17 cellular contexts compared by ENCODE assay signal in genomic region chrX:37824491-37825224, GRCh38. TPM values are rescaled to one million over a fixed set of nuclear protein-coding genes. Genes with fewer than 3 reads are reported as not detected.
DNase-seq lines count a peak whose midpoint lies in the region; ATAC-seq, FAIRE-seq and TF ChIP-seq lines count a peak whose summit lies in the region.
"Had no signal": no experiment of that assay in that cellular context is flagged by ENCODE, and none has a peak within 500 bp of the region (broad histone marks: within the 10 kb centered on the region; RNA-seq: fewer than 3 reads in every experiment).

No MANE protein-coding gene starts in this region.

- H4K20me1 ChIP-seq in OCI-LY3 (ENCODE audit: insufficient read depth, low read length) = no peaks in the 10 kb centered on the region

- peak overlapping the region; percentile 25; the same call in 1 of the 2 replicates for H3K27ac ChIP-seq in OCI-LY3 (ENCODE audit: low read length)
- H3K27ac ChIP-seq: hepatocyte, tibial artery had no signal

- no peak for TF ChIP-seq POLR2A in GM12892 (IDR thresholded peaks at IDR 0.05; ENCODE audit: low read depth, low read length)

- H3K4me3 ChIP-seq in OCI-LY3 (ENCODE audit: low read length) = no peak overlapping the region
- H3K4me3 ChIP-seq in BE2C (ENCODE audit: low read depth, low read length) = no peak overlapping the region
- H3K4me3 ChIP-seq: hepatocyte, tibial artery had no signal

- peak overlapping the region; percentile 52 for H3K9ac ChIP-seq in OCI-LY3 (ENCODE audit: low read length)

- H3K27me3 ChIP-seq in OCI-LY3 (ENCODE audit: low read depth, low read length) = no peaks in the 10 kb centered on the region
- H3K27me3 ChIP-seq in BE2C = no peaks in the 10 kb centered on the region
- H3K27me3 ChIP-seq: hepatocyte, tibial artery had no signal

- H3K27ac Mint-ChIP-seq in memory B cell = peak overlapping the region; percentile 56
- H3K27ac Mint-ChIP-seq: CD8-positive, alpha-beta memory T cell; HFFc6 had no signal

- H3K36me3 ChIP-seq in OCI-LY3 (replicated peaks; ENCODE audit: low read depth, low read length) (no peaks in the 10 kb centered on the region), BE2C (no peaks in the 10 kb centered on the region)
- H3K36me3 ChIP-seq: tibial artery had no signal

- DNase-seq in NCI-H2029 (lab: John Stamatoyannopoulos, UW) (peak; percentile 4), NCI-H2029 treated with DMSO at 0.1 percent for 48 hours (lab: John Stamatoyannopoulos, UW) (no peak), GM12892 (ENCODE audit: insufficient read length) (no peak), memory B cell (ENCODE audit: low spot score in 2 of 2) (no peak), BE2C (no peak), cerebellar nuclear complex (lab: John Stamatoyannopoulos, UW) (no peak), activated gamma-delta T cell treated with Interleukin-2 at 50 U/mL for 16 hours (no peak)
- DNase-seq: NCI-H1436, NCI-H774 had no signal

- peak; percentile 51 for FAIRE-seq in GM12892 (lab: Jason Lieb, UNC)
- FAIRE-seq: A204.1, small intestine had no signal

- H2AFZ ChIP-seq in OCI-LY3 (ENCODE audit: low read depth, low read length) = peak overlapping the region; percentile 3; the same call in 1 of the 2 replicates
- H2AFZ ChIP-seq: hepatocyte had no signal

- peaks cover 30% of the 10 kb centered on the region for H3K4me1 Mint-ChIP-seq in memory B cell

- no peaks in the 10 kb centered on the region for H3K9me3 Mint-ChIP-seq in memory B cell
- H3K9me3 Mint-ChIP-seq: CD8-positive, alpha-beta memory T cell; HFFc6 had no signal

- H3K9me3 ChIP-seq in OCI-LY3 (ENCODE audit: insufficient read depth, low read length) (no peaks in the 10 kb centered on the region), BE2C (no peaks in the 10 kb centered on the region)
- H3K9me3 ChIP-seq: tibial artery had no signal

- H3K36me3 Mint-ChIP-seq in memory B cell = no peaks in the 10 kb centered on the region

- peak overlapping the region; percentile 48 for H3K4me2 ChIP-seq in OCI-LY3 (ENCODE audit: low read length)
- H3K4me2 ChIP-seq: hepatocyte had no signal

- no peak for ATAC-seq in memory B cell (ENCODE audit: low read depth)

- peaks cover 46% of the 10 kb centered on the region for H3K4me1 ChIP-seq in OCI-LY3 (ENCODE audit: low read length)
- no peaks in the 10 kb centered on the region for H3K4me1 ChIP-seq in BE2C
- H3K4me1 ChIP-seq: tibial artery had no signal

- TF ChIP-seq CTCF in OCI-LY3 (IDR thresholded peaks at IDR 0.05; ENCODE audit: low read depth, low read length) (no peak), BE2C (IDR thresholded peaks at IDR 0.05; ENCODE audit: low read depth, low read length) (no peak)

- no peaks in the 10 kb centered on the region for H3K79me2 ChIP-seq in OCI-LY3 (ENCODE audit: low read length)
- H3K79me2 ChIP-seq: hepatocyte had no signal

- no peaks in the 10 kb centered on the region for H3K27me3 Mint-ChIP-seq in memory B cell

- H3K4me3 Mint-ChIP-seq in memory B cell = peak overlapping the region; percentile 31
- H3K4me3 Mint-ChIP-seq: CD8-positive, alpha-beta memory T cell; HFFc6 had no signal

RNA-seq across cellular contexts. Expression of gene DYNLT3, which starts 22.7 kb away (rescaled TPM):
- 14.0 TPM for polyA plus RNA-seq in GM12892 (2012; ENCODE audit: missing spikeins)
- 13.6 TPM for polyA plus RNA-seq in BE2C (2012; ENCODE audit: insufficient read depth, insufficient read length, low read depth)

RNA-seq across cellular contexts. Expression of gene CYBB, which starts 44.8 kb away (rescaled TPM):
- 24.2 TPM for polyA plus RNA-seq in GM12892 (2012; ENCODE audit: missing spikeins)
- polyA plus RNA-seq in BE2C (2012; ENCODE audit: insufficient read depth, insufficient read length, low read depth) = not detected
- polyA plus RNA-seq: CD8-positive, alpha-beta memory T cell; fibroblast of lung; hepatocyte had no signal
